In the genomic region with DNA sequence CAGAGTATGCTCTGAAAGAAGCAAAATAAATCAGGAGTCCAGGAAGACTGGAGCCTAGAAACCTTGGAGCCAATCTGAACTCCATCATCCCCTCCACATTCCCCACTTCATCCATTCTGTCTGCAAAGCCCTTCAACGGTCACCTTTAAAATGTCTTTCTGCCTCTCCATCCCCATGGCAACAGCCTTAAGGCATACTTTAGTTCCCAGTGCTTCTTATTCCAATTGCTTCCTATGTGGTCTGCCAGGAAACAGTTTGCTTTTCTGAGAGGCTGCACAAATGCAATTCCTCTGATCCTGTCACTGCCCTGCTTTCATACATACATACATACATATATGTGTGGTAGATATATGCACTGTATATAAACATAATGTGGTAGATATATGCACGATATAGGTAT, we compare ENCODE assay signal across 8 cellular contexts. TPM values are rescaled to one million over a fixed set of nuclear protein-coding genes. Genes with fewer than 3 reads are reported as not detected.
DNase-seq lines count a peak whose midpoint lies in the region; ATAC-seq lines count a peak whose summit lies in the region.

No MANE protein-coding gene starts in this region.

- no peaks in the 10 kb centered on the region for H4K20me1 ChIP-seq in Karpas-422 (ENCODE audit: insufficient read depth, low read depth, low read length)

- H3K9ac ChIP-seq in Karpas-422 (ENCODE audit: low read length) (peak overlapping the region; percentile 76), rectal smooth muscle tissue (ENCODE audit: low read length) (no peak overlapping the region)

- peak overlapping the region; percentile 75 for H3K4me2 ChIP-seq in Karpas-422 (ENCODE audit: low read depth, low read length, poor library complexity, severe bottlenecking)

- H3K4me1 ChIP-seq in Karpas-422 (ENCODE audit: low read length) (peaks cover 2% of the 10 kb centered on the region), rectal smooth muscle tissue (ENCODE audit: control insufficient read depth, insufficient read depth, low read length) (peaks cover 5% of the 10 kb centered on the region)
- no peaks in the 10 kb centered on the region for H3K4me1 ChIP-seq in effector memory CD4-positive, alpha-beta T cell (ENCODE audit: control insufficient read depth, insufficient read depth, low read length, poor library complexity, severe bottlenecking)

- H3K4me3 ChIP-seq in Karpas-422 (ENCODE audit: low read length) (peak overlapping the region; percentile 71), rectal smooth muscle tissue (ENCODE audit: low read length) (peak overlapping the region; percentile 75)
- H3K4me3 ChIP-seq in effector memory CD4-positive, alpha-beta T cell (ENCODE audit: insufficient read depth, low read depth, low read length, poor library complexity, severe bottlenecking): peak overlapping the region; percentile 69

- ATAC-seq in HG03432 (IDR thresholded peaks at IDR 0.05; ENCODE audit: unreplicated experiment): no peak
- no peak for ATAC-seq in GM19023 (IDR thresholded peaks at IDR 0.05; ENCODE audit: unreplicated experiment)

- H3K9me2 ChIP-seq in Karpas-422 (replicated peaks; ENCODE audit: insufficient read depth, low read length): no peaks in the 10 kb centered on the region

- no peaks in the 10 kb centered on the region for H3K9me3 ChIP-seq in Karpas-422 (ENCODE audit: low read length)
- no peaks in the 10 kb centered on the region for H3K9me3 ChIP-seq in effector memory CD4-positive, alpha-beta T cell (ENCODE audit: control insufficient read depth, low read length)

- H2AFZ ChIP-seq in Karpas-422 (ENCODE audit: low read length): no peak overlapping the region

- H3K27ac ChIP-seq in Karpas-422 (ENCODE audit: low read length) (no peak overlapping the region), rectal smooth muscle tissue (ENCODE audit: low read depth, low read length) (peak overlapping the region; percentile 75)
- peak overlapping the region; percentile 85 for H3K27ac ChIP-seq in effector memory CD4-positive, alpha-beta T cell (ENCODE audit: insufficient read depth, low read length, poor library complexity, severe bottlenecking)

- H3K79me2 ChIP-seq in Karpas-422 (ENCODE audit: low read length): peaks cover 5% of the 10 kb centered on the region; the same call in 1 of the 2 replicates

- H3K36me3 ChIP-seq in Karpas-422 (ENCODE audit: insufficient read depth, low read length): no peaks in the 10 kb centered on the region
- H3K36me3 ChIP-seq in effector memory CD4-positive, alpha-beta T cell (ENCODE audit: control insufficient read depth, insufficient read depth, low read length): no peaks in the 10 kb centered on the region
- H3K36me3 ChIP-seq in rectal smooth muscle tissue (ENCODE audit: control insufficient read depth, insufficient read depth, low read length): no peaks in the 10 kb centered on the region

- H3K27me3 ChIP-seq in Karpas-422 (ENCODE audit: low read length) (no peaks in the 10 kb centered on the region), rectal smooth muscle tissue (ENCODE audit: control insufficient read depth, insufficient read depth, low read length) (no peaks in the 10 kb centered on the region)
- H3K27me3 ChIP-seq in effector memory CD4-positive, alpha-beta T cell (replicated peaks; ENCODE audit: control insufficient read depth, insufficient read depth, low read length, poor library complexity, severe bottlenecking): no peaks in the 10 kb centered on the region

- DNase-seq in DMS53 (lab: John Stamatoyannopoulos, UW) (peak; percentile 10), DMS53 treated with DMSO at 0.1 percent for 48 hours (lab: John Stamatoyannopoulos, UW; ENCODE audit: unreplicated experiment) (no peak), Karpas-422 (no peak)
- DNase-seq in effector memory CD4-positive, alpha-beta T cell: no peak
- DNase-seq in activated CD4-positive, alpha-beta T cell treated with anti-CD3 and anti-CD28 coated beads, Interleukin-2, amount 50 U/mL, for 48 hours: no peak

RNA-seq across cellular contexts. Expression of a gene that starts 0.8 kb away (rescaled TPM):
- 16.4 and 24.1 TPM in 2 replicates for total RNA-seq in Karpas-422 (2014; rRNA removed; shearing (Covaris generic); ENCODE audit: low replicate concordance)

RNA-seq across cellular contexts. Expression of a gene that starts 38.5 kb away (rescaled TPM):
- total RNA-seq in Karpas-422 (2014; rRNA removed; shearing (Covaris generic); ENCODE audit: low replicate concordance): 1.4 and 2.2 TPM in 2 replicates
